ENCODE assay signal across 13 cellular contexts in the genomic region with DNA sequence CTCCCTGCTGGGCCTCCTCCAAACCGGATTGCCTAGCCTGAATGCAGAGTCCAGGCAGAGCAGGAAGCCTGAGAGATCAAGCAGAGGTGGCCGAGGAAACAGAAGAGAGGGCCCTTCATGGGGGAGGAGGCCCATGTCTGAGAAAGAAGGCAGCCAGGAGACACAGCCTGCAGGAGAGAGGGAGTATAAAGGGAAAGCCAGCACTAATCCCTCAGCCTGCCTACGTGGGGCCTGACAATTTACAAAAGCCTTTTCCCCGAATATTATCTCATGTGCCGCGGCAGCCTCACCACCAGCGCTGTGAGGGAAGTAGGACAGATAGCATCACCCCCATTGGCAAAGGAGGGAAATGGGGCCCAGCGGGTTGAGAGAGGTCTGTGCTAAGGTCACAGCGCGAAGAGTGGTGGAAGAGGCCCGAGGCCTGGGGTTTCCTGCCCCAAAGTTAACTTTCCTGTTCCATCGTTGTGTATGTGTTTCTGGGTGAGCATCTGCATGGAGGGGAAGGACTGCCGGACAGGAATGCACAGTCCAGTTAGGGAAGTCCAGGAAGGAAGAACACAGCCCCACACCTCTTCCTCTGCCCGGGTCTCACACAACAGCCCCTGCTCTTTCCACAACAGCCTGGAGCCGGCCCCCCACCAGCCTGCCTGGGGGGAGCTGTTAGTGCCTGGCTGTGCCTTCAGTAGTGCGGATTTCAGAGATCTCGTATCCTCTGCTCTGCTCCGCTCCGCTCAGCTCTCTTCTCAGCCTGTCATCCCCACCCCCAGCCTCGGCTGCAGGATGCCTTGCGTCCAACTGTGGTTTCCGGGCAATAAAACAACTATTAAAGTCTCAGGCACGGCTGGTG. TPM values are rescaled to one million over a fixed set of nuclear protein-coding genes. Genes with fewer than 3 reads are reported as not detected.
A peak's percentile ranks its signal among the peaks of the same experiment; 100 is the strongest.
DNase-seq lines count a peak whose midpoint lies in the region; ATAC-seq, FAIRE-seq and TF ChIP-seq lines count a peak whose summit lies in the region.
"Had no signal": no experiment of that assay in that cellular context is flagged by ENCODE, and none has a peak within 500 bp of the region (broad histone marks: within the 10 kb centered on the region; RNA-seq: fewer than 3 reads in every experiment).

No MANE protein-coding gene starts in this region.

- no peaks in the 10 kb centered on the region for H3K36me3 Mint-ChIP-seq in neural crest cell (ENCODE audit: low read depth)
- H3K36me3 Mint-ChIP-seq in activated CD8-positive, alpha-beta memory T cell treated with anti-CD3 and anti-CD28 coated beads, Interleukin-2, amount 10 ng/mL, durations not matched to agents 7 days and 5 days: no peaks in the 10 kb centered on the region

- peaks cover 49% of the 10 kb centered on the region for H3K4me1 Mint-ChIP-seq in neural crest cell
- H3K4me1 Mint-ChIP-seq in activated CD8-positive, alpha-beta memory T cell treated with anti-CD3 and anti-CD28 coated beads, Interleukin-2, amount 10 ng/mL, durations not matched to agents 7 days and 5 days: peaks cover 1% of the 10 kb centered on the region

- H3K4me3 Mint-ChIP-seq in neural crest cell: peak overlapping the region; percentile 72
- H3K4me3 Mint-ChIP-seq in activated CD8-positive, alpha-beta memory T cell treated with anti-CD3 and anti-CD28 coated beads, Interleukin-2, amount 10 ng/mL, durations not matched to agents 7 days and 5 days: no peak overlapping the region

- peak overlapping the region; percentile 19 for H3K27ac Mint-ChIP-seq in neural crest cell (ENCODE audit: unreplicated experiment)
- H3K27ac Mint-ChIP-seq in activated CD8-positive, alpha-beta memory T cell treated with anti-CD3 and anti-CD28 coated beads, Interleukin-2, amount 10 ng/mL, durations not matched to agents 7 days and 5 days: no peak overlapping the region

- WGBS in K562 (ENCODE audit: insufficient coverage, low coverage, missing lambda C conversion rate): 14% methylated on average over 22 of the region's 23 CpGs

- H3K9me3 Mint-ChIP-seq in neural crest cell: no peaks in the 10 kb centered on the region
- H3K9me3 Mint-ChIP-seq in activated CD8-positive, alpha-beta memory T cell treated with anti-CD3 and anti-CD28 coated beads, Interleukin-2, amount 10 ng/mL, durations not matched to agents 7 days and 5 days (ENCODE audit: low read depth): no peaks in the 10 kb centered on the region

- H3K9me1 ChIP-seq in K562 (ENCODE audit: control insufficient read depth, insufficient read depth, low read length): no peaks in the 10 kb centered on the region

- TF ChIP-seq CTCF in LNCaP clone FGC (IDR thresholded peaks at IDR 0.05; ENCODE audit: control insufficient read depth, extremely low read depth, insufficient read depth) (no peak), K562 (IDR thresholded peaks at IDR 0.05 in 2 of 3, conservative IDR thresholded peaks at IDR 0.05 in 1 of 3; ENCODE audit: insufficient read depth in 2 of 3, low read depth in 1 of 3, low read length in 3 of 3) (no peak; a peak in 1 of 6 replicates), neural crest cell (conservative IDR thresholded peaks at IDR 0.05) (no peak)

- H3K79me2 ChIP-seq in K562 (ENCODE audit: control insufficient read depth, insufficient read depth, low read length): peaks cover 56% of the 10 kb centered on the region

- ATAC-seq in K562 (peak; percentile 36), GM18907 (IDR thresholded peaks at IDR 0.05; ENCODE audit: unreplicated experiment) (no peak)
- ATAC-seq in activated CD8-positive, alpha-beta memory T cell treated with anti-CD3 and anti-CD28 coated beads, Interleukin-2, amount 10 ng/mL, durations not matched to agents 7 days and 5 days: no peak

- no peaks in the 10 kb centered on the region for H3K27me3 ChIP-seq in K562 (ENCODE audit: control insufficient read depth in 2 of 2, insufficient read depth in 2 of 2, low read length in 2 of 2)
- H3K27me3 ChIP-seq: MG63 had no signal

- peak overlapping the region; percentile 77 for H2AFZ ChIP-seq in K562 (ENCODE audit: low read depth, low read length)

- peak overlapping the region; percentile 69 to 87 for H3K9ac ChIP-seq in K562 (ENCODE audit: insufficient read depth in 1 of 2, low read depth in 2 of 2, low read length in 2 of 2)

- TF ChIP-seq RAD21 in K562 (CRISPR knock-in tag; conservative IDR thresholded peaks at IDR 0.05 in 1 of 2, IDR thresholded peaks at IDR 0.05 in 1 of 2): peak in 1 of 2 experiments; percentile 22; a peak in 2 of 4 replicates

- H3K9me3 ChIP-seq in K562 (replicated peaks; ENCODE audit: control insufficient read depth, insufficient read depth, low read depth, low read length): no peaks in the 10 kb centered on the region
- H3K9me3 ChIP-seq: MG63, pancreas had no signal

- peak overlapping the region; percentile 72 for H3K4me2 ChIP-seq in K562 (ENCODE audit: insufficient read depth, low read length)

- H3K4me3 ChIP-seq in LNCaP clone FGC (ENCODE audit: low read depth, low read length) (no peak overlapping the region), K562 (peak overlapping the region; percentile 11; the same call in 1 of the 2 replicates)
- H3K4me3 ChIP-seq: MG63, pancreas had no signal

- H3K4me1 ChIP-seq in K562 (replicated peaks in 1 of 2; ENCODE audit: control insufficient read depth in 2 of 2, insufficient read depth in 2 of 2, low read length in 2 of 2): peaks cover 46 to 84% of the 10 kb centered on the region in 2 experiments

- DNase-seq in GDM1 (lab: John Stamatoyannopoulos, UW): peak; percentile 74
- DNase-seq in LNCaP clone FGC (ENCODE audit: low read depth): peak; percentile 32
- peak; percentile 49 to 83 (median 66) for DNase-seq in K562 (ENCODE audit: extremely low read depth in 1 of 4, low spot score in 3 of 4)
- DNase-seq in neural crest cell (ENCODE audit: low read depth, low spot score): no peak
- no peak for DNase-seq in RCC 7860 (ENCODE audit: low spot score)
- DNase-seq in activated CD8-positive, alpha-beta memory T cell treated with anti-CD3 and anti-CD28 coated beads, Interleukin-2, amount 10 ng/mL, durations not matched to agents 7 days and 5 days: no peak
- no peak for DNase-seq in NCI-H2196 (lab: John Stamatoyannopoulos, UW; ENCODE audit: unreplicated experiment)
- DNase-seq: activated CD8-positive, alpha-beta memory T cell treated with anti-CD3 and anti-CD28 coated beads, Interleukin-2, amount 50 U/mL, for 48 hours; MG63 had no signal

- TF ChIP-seq EP300 in K562 (IDR thresholded peaks at IDR 0.05; ENCODE audit: low read length): peak; percentile 58

- CTCF ChIA-PET in K562 (lab: Yijun Ruan, JAX; ENCODE audit: low intra/inter-chr PET ratio): no interaction called here
- CTCF ChIA-PET in activated CD8-positive, alpha-beta memory T cell treated with anti-CD3 and anti-CD28 coated beads, Interleukin-2, amount 10 ng/mL, durations not matched to agents 7 days and 5 days (lab: Charles Lee): interaction anchor here (1.0 kb wide), 1 partner anchor 39 kb away, joined by 3 read pairs; no protein-coding TSS in a partner anchor

- no peaks in the 10 kb centered on the region for H3K36me3 ChIP-seq in K562 (ENCODE audit: control insufficient read depth, insufficient read depth, low read length)
- H3K36me3 ChIP-seq: MG63, pancreas had no signal

- peak overlapping the region; percentile 83 for H3K27ac ChIP-seq in K562 (ENCODE audit: extremely low read depth, low read depth, low read length)
- H3K27ac ChIP-seq: pancreas, RWPE1 had no signal

- POLR2A ChIA-PET in K562 (lab: Yijun Ruan, JAX): interaction anchor here (0.6 to 1.1 kb wide), 4 partner anchors 14 to 834 kb away, joined by 3 to 4 read pairs (median 3); partner anchors contain the start of gene BCOR

- H4K20me1 ChIP-seq in K562 (replicated peaks; ENCODE audit: control insufficient read depth, insufficient read depth, low read length): no peaks in the 10 kb centered on the region

- no TSS peak for BruUV-seq in K562 (replicated peaks; lab: Mats Ljungman, UMichigan)

- in situ Hi-C loops in K562 (cut with MboI): no loop called here

- peak; percentile 97 for FAIRE-seq in K562 (lab: Jason Lieb, UNC)
- FAIRE-seq in RCC 7860 (lab: Jason Lieb, UNC): no peak
- FAIRE-seq: bronchial epithelial cell, pancreas had no signal

- intact Hi-C loops in K562 (cut with micrococcal nuclease): loop anchor here (2.0 kb wide), 1 partner anchor 16 kb away; no protein-coding TSS in a partner anchor

- H3K27me3 Mint-ChIP-seq in neural crest cell (ENCODE audit: low read depth): peaks cover 35% of the 10 kb centered on the region
- H3K27me3 Mint-ChIP-seq in activated CD8-positive, alpha-beta memory T cell treated with anti-CD3 and anti-CD28 coated beads, Interleukin-2, amount 10 ng/mL, durations not matched to agents 7 days and 5 days: peaks cover 4% of the 10 kb centered on the region

- no peak for TF ChIP-seq POLR2A in K562 (conservative IDR thresholded peaks at IDR 0.05)

TF ChIP-seq in K562, 482 proteins besides CTCF, POLR2A, EP300 and RAD21 (continues in another document):
- peak; percentile 62 for TF ChIP-seq CXXC5 (CRISPR knock-in tag; IDR thresholded peaks at IDR 0.05)
- no peak for TF ChIP-seq NR2F6 (CRISPR knock-in tag; IDR thresholded peaks at IDR 0.05)
- peak in 1 of 2 experiments; percentile 61; a peak in 1 of 4 replicates for TF ChIP-seq RCOR1 (IDR thresholded peaks at IDR 0.05; ENCODE audit: borderline replicate concordance in 1 of 2, low read depth in 2 of 2, low read length in 2 of 2)
- TF ChIP-seq SMARCE1 (IDR thresholded peaks at IDR 0.05): peak; percentile 58; the same call in 1 of the 2 replicates
- TF ChIP-seq NCOA1 (IDR thresholded peaks at IDR 0.05; ENCODE audit: low read depth): 0 out of 2 replicates have a peak, but pooled peaks have one; percentile 16

RNA-seq across cellular contexts. Expression of gene BCOR, which starts 50.9 kb away (rescaled TPM):
- 128 and 140 TPM in 2 replicates for total RNA-seq in K562 (2011; cell fraction: chromatin; rRNA removed; ENCODE audit: low replicate concordance)
- 71.6 and 74.4 TPM in 2 replicates for total RNA-seq in K562 (2011; cell fraction: nucleolus; rRNA removed)
- total RNA-seq in K562 (2011; cell fraction: nucleoplasm; rRNA removed): 97.0 and 135 TPM in 2 replicates
- 73.7 and 76.0 TPM in 2 replicates for total RNA-seq in K562 (2014; rRNA removed)
- 37.6 and 37.9 TPM in 2 replicates for total RNA-seq in K562 (2014; rRNA removed; fragmentation: Illumina TruSeq; extraction: Trizol)
- total RNA-seq in K562 (2015; rRNA removed; fragmentation: Illumina TruSeq; extraction: Trizol): 33.0 and 36.6 TPM in 2 replicates
- 98.3 and 113 TPM in 2 replicates for total RNA-seq in K562 (2021)
- polyA plus RNA-seq in K562 (2011; rRNA removed): 27.5 and 28.1 TPM in 2 replicates
- 30.1 and 38.0 TPM in 2 replicates for polyA plus RNA-seq in K562 (2011; cell fraction: cytosol; rRNA removed)
- 64.0 and 93.7 TPM in 2 replicates for polyA plus RNA-seq in K562 (2011; cell fraction: nucleus; rRNA removed)
- polyA plus RNA-seq in K562 (2012): 72.8 and 76.1 TPM in 2 replicates
- 88.1 and 98.5 TPM in 2 replicates for polyA plus RNA-seq in K562 (2014; fragmentation: Illumina TruSeq; extraction: Trizol)
- polyA plus RNA-seq in K562 (2014; fragmentation: Nextera tagmentation; extraction: Ambion mirVana): 10 to 100 TPM; 32.0 to 37.4 TPM
- polyA plus RNA-seq in K562 (2014; rRNA removed): 44.4 and 64.6 TPM in 2 replicates
- 40.5 and 49.5 TPM in 2 replicates for polyA minus RNA-seq in K562 (2011; rRNA and poly(A)+ RNA removed)
- 105 and 120 TPM in 2 replicates for polyA minus RNA-seq in K562 (2011; cell fraction: cytosol; rRNA and poly(A)+ RNA removed)
- 36.9 and 50.0 TPM in 2 replicates for polyA minus RNA-seq in K562 (2011; cell fraction: nucleus; rRNA and poly(A)+ RNA removed)
- total RNA-seq in neural crest cell: 33.2 and 41.1 TPM in 2 replicates
- total RNA-seq in activated CD8-positive, alpha-beta memory T cell treated with anti-CD3 and anti-CD28 coated beads, Interleukin-2, amount 10 ng/mL, durations not matched to agents 7 days and 5 days: 10 to 100 TPM; 43.9 to 58.0 TPM

Comparison
In these comparisons a context has a peak if more than half of its experiments do, and no peak if none do; other contexts are left out.
1. DNase-seq: peak in GDM1 (single experiment), LNCaP clone FGC (single experiment) and K562 (4 of 4); none in neural crest cell (single experiment), RCC 7860 (single experiment), activated CD8-positive, alpha-beta memory T cell treated with anti-CD3 and anti-CD28 coated beads, Interleukin-2, amount 10 ng/mL, durations not matched to agents 7 days and 5 days (single experiment) and NCI-H2196 (single experiment).